In genomic region chr3:142270407-142270806, GRCh38 we compare ENCODE assay signal across 13 cellular contexts. TPM values are rescaled to one million over a fixed set of nuclear protein-coding genes. Genes with fewer than 3 reads are reported as not detected.
DNase-seq lines count a peak whose midpoint lies in the region; ATAC-seq lines count a peak whose summit lies in the region.
"Had no signal": no experiment of that assay in that cellular context is flagged by ENCODE, and none has a peak within 500 bp of the region (broad histone marks: within the 10 kb centered on the region; RNA-seq: fewer than 3 reads in every experiment).

No MANE protein-coding gene starts in this region.

- peak overlapping the region; percentile 89 for H3K27ac Mint-ChIP-seq in T-helper 17 cell
- H3K27ac Mint-ChIP-seq: stimulated activated naive CD8-positive, alpha-beta T cell treated with anti-CD3 and anti-CD28 coated beads, Interleukin-15, Interleukin-2, amounts not matched to agents 100 ng/mL and 50 ng/mL, for 24 hours had no signal

- H3K36me3 Mint-ChIP-seq in T-helper 17 cell (ENCODE audit: low read depth): no peaks in the 10 kb centered on the region

- H3K4me3 Mint-ChIP-seq in T-helper 17 cell: peak overlapping the region; percentile 46
- H3K4me3 Mint-ChIP-seq: dendritic cell treated with granulocyte-macrophage colony-stimulating factor and Interleukin-4, amounts not matched to agents 40 ng/mL and 50 ng/mL, for 4 days; nephron; stimulated activated naive CD8-positive, alpha-beta T cell treated with anti-CD3 and anti-CD28 coated beads, Interleukin-15, Interleukin-2, amounts not matched to agents 100 ng/mL and 50 ng/mL, for 24 hours had no signal

- H3K27me3 Mint-ChIP-seq in T-helper 17 cell: no peaks in the 10 kb centered on the region
- H3K27me3 Mint-ChIP-seq: dendritic cell treated with granulocyte-macrophage colony-stimulating factor and Interleukin-4, amounts not matched to agents 40 ng/mL and 50 ng/mL, for 4 days; stimulated activated naive CD8-positive, alpha-beta T cell treated with anti-CD3 and anti-CD28 coated beads, Interleukin-15, Interleukin-2, amounts not matched to agents 100 ng/mL and 50 ng/mL, for 24 hours had no signal

- H3K9me3 ChIP-seq in T-helper 17 cell (ENCODE audit: control insufficient read depth, low read length, poor library complexity, severe bottlenecking): no peaks in the 10 kb centered on the region

- ATAC-seq in T-helper 17 cell (peak; percentile 88), left colon (peak; percentile 20), HG02884 (IDR thresholded peaks at IDR 0.05; ENCODE audit: unreplicated experiment) (no peak), GM21737 (IDR thresholded peaks at IDR 0.05; ENCODE audit: unreplicated experiment) (no peak)

- peaks cover 10% of the 10 kb centered on the region for H3K4me1 Mint-ChIP-seq in T-helper 17 cell

- intact Hi-C loops in left colon (cut with DNase I, micrococcal nuclease): no loop called here

- DNase-seq in stimulated activated naive CD4-positive, alpha-beta T cell treated with Interleukin-2 at 50 U/mL for 16 hours (lab: John Stamatoyannopoulos, UW): peak; percentile 1
- no peak for DNase-seq in stimulated activated naive CD4-positive, alpha-beta T cell (lab: John Stamatoyannopoulos, UW)
- DNase-seq in T-helper 17 cell: no peak
- DNase-seq in left colon: no peak
- DNase-seq in effector CD4-positive, alpha-beta T cell: no peak
- no peak for DNase-seq in NCI-H82 (lab: John Stamatoyannopoulos, UW)
- DNase-seq: NCI-H1930, T-helper 9 cell had no signal

RNA-seq across cellular contexts. Expression of gene GK5, which starts 45.0 kb away (rescaled TPM):
- total RNA-seq in T-helper 17 cell (10 to 100 TPM; 17.2 to 23.1 TPM), left colon (10 to 100 TPM; 40.1 to 59.5 TPM)

Comparison
In these comparisons a context has a peak if more than half of its experiments do, and no peak if none do; other contexts are left out.
1. ATAC-seq: peak in T-helper 17 cell (single experiment) and left colon (single experiment); none in HG02884 (single experiment) and GM21737 (single experiment).